Comparison of ENCODE assay signal across 8 cellular contexts in genomic region chr15:98547741-98548166, GRCh38.
DNase-seq lines count a peak whose midpoint lies in the region; FAIRE-seq and TF ChIP-seq lines count a peak whose summit lies in the region.

No MANE protein-coding gene starts in this region.

- POLR2A ChIA-PET in H1 (lab: Charles Lee; ENCODE audit: partially characterized antibody), result no interaction called here

- H3K23me2 ChIP-seq in H1 (ENCODE audit: low read depth, low read length), result peaks cover 11% of the 10 kb centered on the region; the same call in 1 of the 2 replicates

- peak overlapping the region; percentile 94 for H2AFZ ChIP-seq in H1 (ENCODE audit: low read length)

- no peak overlapping the region for H2BK5ac ChIP-seq in H1 (ENCODE audit: low read depth, low read length)

- H2BK12ac ChIP-seq in H1 (ENCODE audit: low read depth, low read length), result no peak overlapping the region

- no peak for FAIRE-seq in H1 (lab: Jason Lieb, UNC)
- FAIRE-seq in GM19239 (lab: Jason Lieb, UNC), result no peak

- H3K9ac ChIP-seq in H1 (replicated peaks in 1 of 4; ENCODE audit: extremely low read depth in 1 of 4, low read depth in 3 of 4, low read length in 3 of 4), result no peak overlapping the region

- no peaks in the 10 kb centered on the region for H3K9me3 ChIP-seq in H1 (ENCODE audit: insufficient read depth in 2 of 2, low read depth in 1 of 2, low read length in 1 of 2)

- H3K4me3 Mint-ChIP-seq in mesothelial cell of epicardium, result peak overlapping the region; percentile 73

- TF ChIP-seq CTCF in H1 (IDR thresholded peaks at IDR 0.05; ENCODE audit: control extremely low read depth in 1 of 3, insufficient read depth in 1 of 3, low read depth in 1 of 3, low read length in 3 of 3) (no peak), mesothelial cell of epicardium (IDR thresholded peaks at IDR 0.05; ENCODE audit: unreplicated experiment) (no peak), GM20000 (IDR thresholded peaks at IDR 0.05; ENCODE audit: extremely low read depth, missing control alignments) (no peak)

- no peak overlapping the region for H3K23ac ChIP-seq in H1 (ENCODE audit: insufficient read length)

- TF ChIP-seq POLR2A in H1 (IDR thresholded peaks at IDR 0.05; ENCODE audit: control extremely low read depth in 1 of 2, low read depth in 2 of 2, low read length in 2 of 2), result no peak

- H3K27ac Mint-ChIP-seq in mesothelial cell of epicardium, result peak overlapping the region; percentile 20

- WGBS in H1 (ENCODE audit: extremely low coverage in 1 of 2, insufficient coverage in 1 of 2, insufficient read length in 1 of 2, insufficient replicate concordance in 2 of 2, low coverage in 1 of 2, low lambda C conversion rate in 2 of 2, missing lambda C conversion rate in 1 of 2), 2 experiments, result 1% methylated on average over 18 of the region's 21 CpGs; no CpG with 5 or more reads in 1 of the 2 experiments
- 2% methylated on average over 21 of the region's 21 CpGs for WGBS in urinary bladder

- H3K79me2 ChIP-seq in H1 (ENCODE audit: control insufficient read depth in 1 of 2, insufficient read depth in 2 of 2, low read length in 2 of 2), result no peaks in the 10 kb centered on the region

- no peak overlapping the region for H3K56ac ChIP-seq in H1 (replicated peaks; ENCODE audit: insufficient read length, low read depth, low read length)

- H2AK5ac ChIP-seq in H1 (ENCODE audit: low read depth, low read length), result no peak overlapping the region

- H4K8ac ChIP-seq in H1 (ENCODE audit: extremely low read depth, insufficient read depth, low read length), result no peak overlapping the region

- TF ChIP-seq EP300 in H1 (IDR thresholded peaks at IDR 0.05; ENCODE audit: borderline replicate concordance in 1 of 2, low read depth in 2 of 2, low read length in 2 of 2), result no peak

- H3K4me2 ChIP-seq in H1 (ENCODE audit: insufficient read depth in 1 of 2, low read depth in 2 of 2, low read length in 2 of 2), result peak overlapping the region; percentile 64 to 93

- no peak overlapping the region for H4K91ac ChIP-seq in H1 (replicated peaks; ENCODE audit: insufficient read length, low read length)

- peak; percentile 20 for DNase-seq in stimulated activated CD4-positive, alpha-beta T cell treated with anti-CD3 and anti-CD28 coated beads, Interleukin-15, amount 100 ng/mL, for 24 hours
- DNase-seq in stimulated activated CD4-positive, alpha-beta T cell treated with anti-CD3 and anti-CD28 coated beads, Interleukin-4, amount 100 ng/mL, for 1 hour, result no peak
- DNase-seq in H1 (ENCODE audit: low read depth in 1 of 2, low spot score in 2 of 2), result peak in 1 of 2 experiments; percentile 58
- no peak for DNase-seq in mesothelial cell of epicardium (ENCODE audit: low spot score in 2 of 2, unreplicated experiment in 2 of 2)
- DNase-seq in GM19239 (ENCODE audit: insufficient read length, low spot score), result no peak
- DNase-seq in GM20000 (ENCODE audit: low spot score), result no peak
- no peak for DNase-seq in OCI-M1 (lab: John Stamatoyannopoulos, UW)

- H3K36me3 ChIP-seq in H1 (ENCODE audit: control insufficient read depth in 2 of 4, insufficient read depth in 4 of 4, low read length in 3 of 4), result no peaks in the 10 kb centered on the region
- no peaks in the 10 kb centered on the region for H3K36me3 ChIP-seq in urinary bladder (ENCODE audit: insufficient read depth)

- H3K27me3 ChIP-seq in H1 (replicated peaks in 1 of 4; ENCODE audit: control insufficient read depth in 3 of 4, extremely low read depth in 1 of 4, insufficient read depth in 3 of 4, low read length in 3 of 4), result peaks cover 0 to 10% (median 8%) of the 10 kb centered on the region in 4 experiments; a peak in 5 of 7 replicates

- H3K27ac ChIP-seq in H1 (ENCODE audit: low read depth, low read length) (no peak overlapping the region), urinary bladder (ENCODE audit: low read depth) (peak overlapping the region; percentile 5)

- H3K4me3 ChIP-seq in H1 (ENCODE audit: extremely low read depth in 1 of 4, insufficient read depth in 2 of 4, low read depth in 3 of 4, low read length in 4 of 4), result peak overlapping the region; percentile 47 to 61 (median 55)
- H3K4me3 ChIP-seq in urinary bladder (ENCODE audit: low read depth, low read length), result peak overlapping the region; percentile 27

- no peaks in the 10 kb centered on the region for H4K20me1 ChIP-seq in H1 (replicated peaks in 1 of 2; ENCODE audit: control insufficient read depth in 1 of 2, insufficient read depth in 2 of 2, low read length in 2 of 2)

- peaks cover 46% of the 10 kb centered on the region for H3K27me3 Mint-ChIP-seq in mesothelial cell of epicardium (ENCODE audit: low read depth)

- H3K79me1 ChIP-seq in H1 (ENCODE audit: low read depth, low read length), result no peaks in the 10 kb centered on the region

- H2BK120ac ChIP-seq in H1 (replicated peaks; ENCODE audit: low read depth, low read length), result no peak overlapping the region

- CTCF ChIA-PET in H1 (lab: Charles Lee; ENCODE audit: partially characterized antibody), result interaction anchor here (0.7 to 3.1 kb wide), 13 partner anchors 10 to 114 kb away, joined by 3 to 21 read pairs (median 4); no protein-coding TSS in a partner anchor

- no peak overlapping the region for H4K5ac ChIP-seq in H1 (ENCODE audit: insufficient read length, low read depth, low read length)

- H3K4me1 Mint-ChIP-seq in mesothelial cell of epicardium, result peaks cover 15% of the 10 kb centered on the region

- no peak overlapping the region for H3K14ac ChIP-seq in H1 (ENCODE audit: insufficient read length)

- no peak overlapping the region for H2BK15ac ChIP-seq in H1 (ENCODE audit: low read length)

- H3K18ac ChIP-seq in H1 (ENCODE audit: extremely low read depth, low read length), result peak overlapping the region; percentile 71; the same call in 1 of the 2 replicates

- no peak overlapping the region for H2BK20ac ChIP-seq in H1 (ENCODE audit: low read length)

- peaks cover 4% of the 10 kb centered on the region for H3K9me3 Mint-ChIP-seq in mesothelial cell of epicardium

- H3K4me1 ChIP-seq in H1 (replicated peaks in 1 of 4; ENCODE audit: control insufficient read depth in 3 of 4, insufficient read depth in 4 of 4, low read length in 3 of 4), result peaks cover 0 to 4% (median 4%) of the 10 kb centered on the region in 4 experiments; a peak in 6 of 7 replicates
- H3K4me1 ChIP-seq in urinary bladder (ENCODE audit: insufficient read depth), result no peaks in the 10 kb centered on the region

- no peaks in the 10 kb centered on the region for H3K36me3 Mint-ChIP-seq in mesothelial cell of epicardium

- TF ChIP-seq RAD21 in H1 (IDR thresholded peaks at IDR 0.05 in 1 of 2, conservative IDR thresholded peaks at IDR 0.05 in 1 of 2; ENCODE audit: low read depth in 2 of 2, low read length in 2 of 2), result no peak

- H3K4ac ChIP-seq in H1 (replicated peaks; ENCODE audit: insufficient read length, low read depth, low read length), result no peak overlapping the region

TF ChIP-seq in H1, 55 proteins besides CTCF, POLR2A, EP300 and RAD21:
- TF ChIP-seq TCF12 (IDR thresholded peaks at IDR 0.05; ENCODE audit: low read depth, low read length) (no peak), CBX5 (IDR thresholded peaks at IDR 0.05; ENCODE audit: low read depth, low read length) (no peak), EGR1 (IDR thresholded peaks at IDR 0.05; ENCODE audit: borderline replicate concordance, low read depth, low read length) (no peak), SIRT6 (IDR thresholded peaks at IDR 0.05; ENCODE audit: low read length) (no peak), CREB1 (IDR thresholded peaks at IDR 0.05) (no peak), EZH2 (IDR thresholded peaks at IDR 0.05; ENCODE audit: low read depth, low read length, severe bottlenecking) (peak; percentile 28)
TF ChIP-seq in H1: peak in this region for 1.
